Comparison of ENCODE assay signal across 1 cellular context in the genomic region with DNA sequence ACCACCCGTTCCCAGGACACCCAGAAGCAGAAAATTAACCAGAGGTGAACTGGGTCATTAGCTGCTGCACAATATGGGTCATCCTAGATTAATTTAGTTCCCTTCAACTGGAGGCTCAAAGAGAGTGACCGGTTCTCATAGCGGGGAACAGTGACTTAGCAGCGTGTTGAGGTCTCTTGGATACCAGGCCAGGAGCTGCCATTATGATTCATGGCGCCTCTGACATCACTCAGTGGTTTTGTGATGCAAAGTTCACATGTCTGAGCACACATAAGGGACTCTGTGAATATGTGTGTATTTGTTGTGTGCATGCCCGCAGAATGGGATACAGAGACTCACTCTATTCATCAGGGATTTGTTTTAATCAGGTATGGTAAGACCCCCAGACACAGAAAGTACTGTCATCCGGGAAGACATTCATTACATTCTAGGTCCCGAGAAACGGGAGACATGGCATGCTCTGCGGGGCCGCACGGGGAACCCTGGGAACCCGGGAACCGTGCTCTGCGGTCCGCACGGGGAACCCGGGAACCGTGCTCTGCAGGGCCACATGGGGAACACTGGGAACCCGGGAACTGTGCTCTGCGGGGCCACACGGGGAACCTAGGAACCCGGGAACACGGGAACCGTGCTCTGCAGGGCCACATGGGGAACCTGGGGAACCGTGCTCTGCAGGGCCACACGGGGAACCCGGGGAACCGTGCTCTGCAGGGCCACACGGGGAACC.
TF ChIP-seq lines count a peak whose summit lies in the region.

No MANE protein-coding gene starts in this region.

TF ChIP-seq in K562, 482 proteins besides CTCF, POLR2A, EP300 and RAD21 (continued from another document):
- TF ChIP-seq, protein P1, sequence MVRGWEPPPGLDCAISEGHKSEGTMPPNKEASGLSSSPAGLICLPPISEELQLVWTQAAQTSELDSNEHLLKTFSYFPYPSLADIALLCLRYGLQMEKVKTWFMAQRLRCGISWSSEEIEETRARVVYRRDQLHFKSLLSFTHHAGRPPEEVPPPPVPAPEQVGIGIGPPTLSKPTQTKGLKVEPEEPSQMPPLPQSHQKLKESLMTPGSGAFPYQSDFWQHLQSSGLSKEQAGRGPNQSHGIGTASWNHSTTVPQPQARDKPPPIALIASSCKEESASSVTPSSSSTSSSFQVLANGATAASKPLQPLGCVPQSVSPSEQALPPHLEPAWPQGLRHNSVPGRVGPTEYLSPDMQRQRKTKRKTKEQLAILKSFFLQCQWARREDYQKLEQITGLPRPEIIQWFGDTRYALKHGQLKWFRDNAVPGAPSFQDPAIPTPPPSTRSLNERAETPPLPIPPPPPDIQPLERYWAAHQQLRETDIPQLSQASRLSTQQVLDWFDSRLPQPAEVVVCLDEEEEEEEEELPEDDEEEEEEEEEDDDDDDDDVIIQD (CRISPR knock-in tag; IDR thresholded peaks at IDR 0.05): no peak
- TF ChIP-seq, protein P2, sequence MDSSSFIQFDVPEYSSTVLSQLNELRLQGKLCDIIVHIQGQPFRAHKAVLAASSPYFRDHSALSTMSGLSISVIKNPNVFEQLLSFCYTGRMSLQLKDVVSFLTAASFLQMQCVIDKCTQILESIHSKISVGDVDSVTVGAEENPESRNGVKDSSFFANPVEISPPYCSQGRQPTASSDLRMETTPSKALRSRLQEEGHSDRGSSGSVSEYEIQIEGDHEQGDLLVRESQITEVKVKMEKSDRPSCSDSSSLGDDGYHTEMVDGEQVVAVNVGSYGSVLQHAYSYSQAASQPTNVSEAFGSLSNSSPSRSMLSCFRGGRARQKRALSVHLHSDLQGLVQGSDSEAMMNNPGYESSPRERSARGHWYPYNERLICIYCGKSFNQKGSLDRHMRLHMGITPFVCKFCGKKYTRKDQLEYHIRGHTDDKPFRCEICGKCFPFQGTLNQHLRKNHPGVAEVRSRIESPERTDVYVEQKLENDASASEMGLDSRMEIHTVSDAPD (CRISPR knock-in tag; IDR thresholded peaks at IDR 0.05): no peak
- TF ChIP-seq, protein P3, sequence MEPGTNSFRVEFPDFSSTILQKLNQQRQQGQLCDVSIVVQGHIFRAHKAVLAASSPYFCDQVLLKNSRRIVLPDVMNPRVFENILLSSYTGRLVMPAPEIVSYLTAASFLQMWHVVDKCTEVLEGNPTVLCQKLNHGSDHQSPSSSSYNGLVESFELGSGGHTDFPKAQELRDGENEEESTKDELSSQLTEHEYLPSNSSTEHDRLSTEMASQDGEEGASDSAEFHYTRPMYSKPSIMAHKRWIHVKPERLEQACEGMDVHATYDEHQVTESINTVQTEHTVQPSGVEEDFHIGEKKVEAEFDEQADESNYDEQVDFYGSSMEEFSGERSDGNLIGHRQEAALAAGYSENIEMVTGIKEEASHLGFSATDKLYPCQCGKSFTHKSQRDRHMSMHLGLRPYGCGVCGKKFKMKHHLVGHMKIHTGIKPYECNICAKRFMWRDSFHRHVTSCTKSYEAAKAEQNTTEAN (CRISPR knock-in tag; IDR thresholded peaks at IDR 0.05): no peak
- TF ChIP-seq ZNF121 (CRISPR knock-in tag; conservative IDR thresholded peaks at IDR 0.05) (no peak), RFX1 (IDR thresholded peaks at IDR 0.05) (peak; percentile 13; the same call in 1 of the 2 replicates), GATAD2B (IDR thresholded peaks at IDR 0.05; ENCODE audit: borderline replicate concordance) (no peak), SIRT6 (IDR thresholded peaks at IDR 0.05; ENCODE audit: low read depth, low read length) (no peak), ZNF699 (CRISPR knock-in tag; IDR thresholded peaks at IDR 0.05; ENCODE audit: insufficient replicate concordance) (no peak), RBM25 (IDR thresholded peaks at IDR 0.05; ENCODE audit: low read depth, low read length, severe bottlenecking) (no peak), SRF (CRISPR knock-in tag; IDR thresholded peaks at IDR 0.05) (no peak), YBX1 (IDR thresholded peaks at IDR 0.05) (no peak), RCOR1 (IDR thresholded peaks at IDR 0.05; ENCODE audit: borderline replicate concordance in 1 of 2, low read depth in 2 of 2, low read length in 2 of 2) (no peak), CREM (IDR thresholded peaks at IDR 0.05; ENCODE audit: low read depth) (peak; percentile 50; the same call in 1 of the 2 replicates), EHMT2 (IDR thresholded peaks at IDR 0.05) (no peak), SMARCB1 (IDR thresholded peaks at IDR 0.05; ENCODE audit: insufficient read length, low read depth) (no peak)
- TF ChIP-seq, protein P4, sequence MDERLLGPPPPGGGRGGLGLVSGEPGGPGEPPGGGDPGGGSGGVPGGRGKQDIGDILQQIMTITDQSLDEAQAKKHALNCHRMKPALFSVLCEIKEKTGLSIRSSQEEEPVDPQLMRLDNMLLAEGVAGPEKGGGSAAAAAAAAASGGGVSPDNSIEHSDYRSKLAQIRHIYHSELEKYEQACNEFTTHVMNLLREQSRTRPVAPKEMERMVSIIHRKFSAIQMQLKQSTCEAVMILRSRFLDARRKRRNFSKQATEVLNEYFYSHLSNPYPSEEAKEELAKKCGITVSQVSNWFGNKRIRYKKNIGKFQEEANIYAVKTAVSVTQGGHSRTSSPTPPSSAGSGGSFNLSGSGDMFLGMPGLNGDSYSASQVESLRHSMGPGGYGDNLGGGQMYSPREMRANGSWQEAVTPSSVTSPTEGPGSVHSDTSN (CRISPR knock-in tag; IDR thresholded peaks at IDR 0.05; ENCODE audit: low read depth): no peak
- TF ChIP-seq, protein P4 (tag; conservative IDR thresholded peaks at IDR 0.05; ENCODE audit: low read depth): peak; percentile 58
- TF ChIP-seq, protein P5, sequence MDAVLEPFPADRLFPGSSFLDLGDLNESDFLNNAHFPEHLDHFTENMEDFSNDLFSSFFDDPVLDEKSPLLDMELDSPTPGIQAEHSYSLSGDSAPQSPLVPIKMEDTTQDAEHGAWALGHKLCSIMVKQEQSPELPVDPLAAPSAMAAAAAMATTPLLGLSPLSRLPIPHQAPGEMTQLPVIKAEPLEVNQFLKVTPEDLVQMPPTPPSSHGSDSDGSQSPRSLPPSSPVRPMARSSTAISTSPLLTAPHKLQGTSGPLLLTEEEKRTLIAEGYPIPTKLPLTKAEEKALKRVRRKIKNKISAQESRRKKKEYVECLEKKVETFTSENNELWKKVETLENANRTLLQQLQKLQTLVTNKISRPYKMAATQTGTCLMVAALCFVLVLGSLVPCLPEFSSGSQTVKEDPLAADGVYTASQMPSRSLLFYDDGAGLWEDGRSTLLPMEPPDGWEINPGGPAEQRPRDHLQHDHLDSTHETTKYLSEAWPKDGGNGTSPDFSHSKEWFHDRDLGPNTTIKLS (IDR thresholded peaks at IDR 0.05; ENCODE audit: borderline replicate concordance, low read depth): peak; percentile 34; the same call in 1 of the 2 replicates
- TF ChIP-seq, protein P6, sequence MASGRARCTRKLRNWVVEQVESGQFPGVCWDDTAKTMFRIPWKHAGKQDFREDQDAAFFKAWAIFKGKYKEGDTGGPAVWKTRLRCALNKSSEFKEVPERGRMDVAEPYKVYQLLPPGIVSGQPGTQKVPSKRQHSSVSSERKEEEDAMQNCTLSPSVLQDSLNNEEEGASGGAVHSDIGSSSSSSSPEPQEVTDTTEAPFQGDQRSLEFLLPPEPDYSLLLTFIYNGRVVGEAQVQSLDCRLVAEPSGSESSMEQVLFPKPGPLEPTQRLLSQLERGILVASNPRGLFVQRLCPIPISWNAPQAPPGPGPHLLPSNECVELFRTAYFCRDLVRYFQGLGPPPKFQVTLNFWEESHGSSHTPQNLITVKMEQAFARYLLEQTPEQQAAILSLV (tag; IDR thresholded peaks at IDR 0.05): no peak
- TF ChIP-seq, protein P7, sequence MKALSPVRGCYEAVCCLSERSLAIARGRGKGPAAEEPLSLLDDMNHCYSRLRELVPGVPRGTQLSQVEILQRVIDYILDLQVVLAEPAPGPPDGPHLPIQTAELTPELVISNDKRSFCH (CRISPR knock-in tag; IDR thresholded peaks at IDR 0.05): no peak
- TF ChIP-seq, protein P7 (tag; IDR thresholded peaks at IDR 0.05): no peak
- TF ChIP-seq, protein P8, sequence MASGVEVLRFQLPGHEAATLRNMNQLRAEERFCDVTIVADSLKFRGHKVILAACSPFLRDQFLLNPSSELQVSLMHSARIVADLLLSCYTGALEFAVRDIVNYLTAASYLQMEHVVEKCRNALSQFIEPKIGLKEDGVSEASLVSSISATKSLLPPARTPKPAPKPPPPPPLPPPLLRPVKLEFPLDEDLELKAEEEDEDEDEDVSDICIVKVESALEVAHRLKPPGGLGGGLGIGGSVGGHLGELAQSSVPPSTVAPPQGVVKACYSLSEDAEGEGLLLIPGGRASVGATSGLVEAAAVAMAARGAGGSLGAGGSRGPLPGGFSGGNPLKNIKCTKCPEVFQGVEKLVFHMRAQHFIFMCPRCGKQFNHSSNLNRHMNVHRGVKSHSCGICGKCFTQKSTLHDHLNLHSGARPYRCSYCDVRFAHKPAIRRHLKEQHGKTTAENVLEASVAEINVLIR (CRISPR knock-in tag; IDR thresholded peaks at IDR 0.05): peak; percentile 35; the same call in 1 of the 2 replicates
- TF ChIP-seq, protein P9, sequence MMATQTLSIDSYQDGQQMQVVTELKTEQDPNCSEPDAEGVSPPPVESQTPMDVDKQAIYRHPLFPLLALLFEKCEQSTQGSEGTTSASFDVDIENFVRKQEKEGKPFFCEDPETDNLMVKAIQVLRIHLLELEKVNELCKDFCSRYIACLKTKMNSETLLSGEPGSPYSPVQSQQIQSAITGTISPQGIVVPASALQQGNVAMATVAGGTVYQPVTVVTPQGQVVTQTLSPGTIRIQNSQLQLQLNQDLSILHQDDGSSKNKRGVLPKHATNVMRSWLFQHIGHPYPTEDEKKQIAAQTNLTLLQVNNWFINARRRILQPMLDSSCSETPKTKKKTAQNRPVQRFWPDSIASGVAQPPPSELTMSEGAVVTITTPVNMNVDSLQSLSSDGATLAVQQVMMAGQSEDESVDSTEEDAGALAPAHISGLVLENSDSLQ (IDR thresholded peaks at IDR 0.05): peak; percentile 76
- TF ChIP-seq, protein P10, sequence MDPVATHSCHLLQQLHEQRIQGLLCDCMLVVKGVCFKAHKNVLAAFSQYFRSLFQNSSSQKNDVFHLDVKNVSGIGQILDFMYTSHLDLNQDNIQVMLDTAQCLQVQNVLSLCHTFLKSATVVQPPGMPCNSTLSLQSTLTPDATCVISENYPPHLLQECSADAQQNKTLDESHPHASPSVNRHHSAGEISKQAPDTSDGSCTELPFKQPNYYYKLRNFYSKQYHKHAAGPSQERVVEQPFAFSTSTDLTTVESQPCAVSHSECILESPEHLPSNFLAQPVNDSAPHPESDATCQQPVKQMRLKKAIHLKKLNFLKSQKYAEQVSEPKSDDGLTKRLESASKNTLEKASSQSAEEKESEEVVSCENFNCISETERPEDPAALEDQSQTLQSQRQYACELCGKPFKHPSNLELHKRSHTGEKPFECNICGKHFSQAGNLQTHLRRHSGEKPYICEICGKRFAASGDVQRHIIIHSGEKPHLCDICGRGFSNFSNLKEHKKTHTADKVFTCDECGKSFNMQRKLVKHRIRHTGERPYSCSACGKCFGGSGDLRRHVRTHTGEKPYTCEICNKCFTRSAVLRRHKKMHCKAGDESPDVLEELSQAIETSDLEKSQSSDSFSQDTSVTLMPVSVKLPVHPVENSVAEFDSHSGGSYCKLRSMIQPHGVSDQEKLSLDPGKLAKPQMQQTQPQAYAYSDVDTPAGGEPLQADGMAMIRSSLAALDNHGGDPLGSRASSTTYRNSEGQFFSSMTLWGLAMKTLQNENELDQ (CRISPR knock-in tag; IDR thresholded peaks at IDR 0.05; ENCODE audit: borderline replicate concordance): no peak
